Comparison of ENCODE assay signal across 1 cellular context in genomic region chr20:5745416-5745968, GRCh38.
A peak's percentile ranks its signal among the peaks of the same experiment; 100 is the strongest.
TF ChIP-seq lines count a peak whose summit lies in the region.

No MANE protein-coding gene starts in this region.

TF ChIP-seq in SK-N-SH treated with all-trans-retinoic acid at 6 μM for 48 hours, 23 proteins besides CTCF, POLR2A, EP300 and RAD21 (continued from another document):
- TF ChIP-seq TSHZ2 (CRISPR knock-in tag; IDR thresholded peaks at IDR 0.05) (peak; percentile 56; the same call in 1 of the 2 replicates), PATZ1 (CRISPR knock-in tag; IDR thresholded peaks at IDR 0.05; ENCODE audit: borderline replicate concordance) (no peak)
TF ChIP-seq in SK-N-SH treated with all-trans-retinoic acid at 6 μM for 48 hours: peak in this region for 5.
